In genomic region chr12:95207407-95207806, GRCh38 we compare ENCODE assay signal across 18 cellular contexts.
"Had no signal": no experiment of that assay in that cellular context is flagged by ENCODE, and none has a peak within 500 bp of the region (broad histone marks: within the 10 kb centered on the region; RNA-seq: fewer than 3 reads in every experiment).

No MANE protein-coding gene starts in this region.

- H3K4me1 ChIP-seq: prostate gland had no signal

- H3K27ac ChIP-seq: prostate gland, WERI-Rb-1 had no signal

- H3K27me3 ChIP-seq: transverse colon, uterus had no signal

- H3K4me3 ChIP-seq: mucosa of descending colon, prostate gland, skin epidermis, transverse colon, uterus had no signal

- H3K9me3 ChIP-seq: mucosa of descending colon, prostate gland, transverse colon, uterus had no signal

- H3K36me3 ChIP-seq: prostate gland, transverse colon, uterus had no signal

- DNase-seq: activated CD4-positive, alpha-beta T cell treated with anti-CD3 and anti-CD28 coated beads for 36 hours; activated CD4-positive, alpha-beta T cell treated with anti-CD3 and anti-CD28 coated beads, Interleukin-2, amount 50 U/mL, for 48 hours; activated gamma-delta T cell treated with Interleukin-2 at 50 U/mL for 16 hours; activated T-cell treated with anti-CD3 and anti-CD28 coated beads for 4 hours; effector memory CD8-positive, alpha-beta T cell; foreskin melanocyte; immature natural killer cell; kidney glomerular epithelial cell; left ventricle myocardium superior; mucosa of descending colon; naive B cell; right cardiac atrium; transverse colon; uterus; WERI-Rb-1 had no signal

- ATAC-seq: activated CD4-positive, alpha-beta T cell treated with anti-CD3 and anti-CD28 coated beads for 36 hours; activated naive CD4-positive, alpha-beta T cell treated with anti-CD3 and anti-CD28 coated beads, Interleukin-2, amount 50 U/mL, for 72 hours; effector memory CD8-positive, alpha-beta T cell; left ventricle myocardium superior; mucosa of descending colon; right cardiac atrium had no signal
